In the genomic region with DNA sequence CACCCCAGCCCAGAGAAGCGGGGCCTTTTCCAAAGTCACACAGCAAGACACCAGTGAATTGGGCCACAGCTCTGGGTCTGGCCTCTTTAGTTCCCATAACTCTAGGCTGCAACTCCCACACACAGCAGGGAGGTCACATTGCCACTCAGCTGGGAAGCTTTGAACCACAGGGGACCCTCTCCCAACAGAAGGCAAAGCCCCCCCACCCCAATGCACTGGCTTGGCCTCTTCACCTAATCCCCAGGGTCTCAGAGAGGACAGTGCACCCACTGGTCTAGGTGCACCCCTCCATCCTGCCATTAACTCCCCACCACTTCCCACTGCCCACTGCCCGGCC, we compare ENCODE assay signal across 9 cellular contexts.
DNase-seq lines count a peak whose midpoint lies in the region; TF ChIP-seq lines count a peak whose summit lies in the region.
"Had no signal": no experiment of that assay in that cellular context is flagged by ENCODE, and none has a peak within 500 bp of the region (broad histone marks: within the 10 kb centered on the region; RNA-seq: fewer than 3 reads in every experiment).

No MANE protein-coding gene starts in this region.

- no peaks in the 10 kb centered on the region for H3K36me3 ChIP-seq in neuronal stem cell (replicated peaks in 1 of 2; ENCODE audit: control insufficient read depth in 2 of 2, insufficient read depth in 2 of 2, low read length in 2 of 2)

- H2BK5ac ChIP-seq in neuronal stem cell (ENCODE audit: low read length) = peak overlapping the region; percentile 4

- peak overlapping the region; percentile 34 for H3K18ac ChIP-seq in neuronal stem cell (ENCODE audit: low read length)

- peak overlapping the region; percentile 47 for H3K4me2 ChIP-seq in neuronal stem cell (ENCODE audit: insufficient read depth, low read length, poor library complexity, severe bottlenecking)

- peak overlapping the region; percentile 2 for H2AK5ac ChIP-seq in neuronal stem cell (ENCODE audit: low read depth, low read length)

- H3K36me3 Mint-ChIP-seq in activated T-helper 1 cell treated with anti-CD3 and anti-CD28 coated beads, Interleukin-12 subunit alpha, Interleukin-12 subunit beta, Interleukin-2, Interleukin-4 antibody, amounts not matched to agents 30 ng/mL and 10 ng/mL and 1 ng/mL, durations not matched to agents 14 hours and 24 hours and 36 hours (ENCODE audit: low read depth) = no peaks in the 10 kb centered on the region

- H3K9me3 ChIP-seq in neuronal stem cell (replicated peaks in 1 of 2; ENCODE audit: control insufficient read depth in 2 of 2, insufficient read depth in 1 of 2, low read depth in 1 of 2, low read length in 2 of 2) = peaks cover 0 to 14% of the 10 kb centered on the region in 2 donors

- H2BK12ac ChIP-seq in neuronal stem cell (ENCODE audit: low read length) = peak overlapping the region; percentile 78

- peak overlapping the region; percentile 38 for H4K91ac ChIP-seq in neuronal stem cell (ENCODE audit: low read depth, low read length, poor library complexity)

- no peaks in the 10 kb centered on the region for H3K79me1 ChIP-seq in neuronal stem cell (ENCODE audit: low read depth, low read length)

- H3K4me1 ChIP-seq in neuronal stem cell (ENCODE audit: control insufficient read depth in 2 of 2, insufficient read depth in 1 of 2, low read depth in 1 of 2, low read length in 2 of 2) = peaks cover 27 to 30% of the 10 kb centered on the region in 2 donors

- H3K27ac ChIP-seq in epithelial cell of prostate (peak overlapping the region; percentile 99), neuronal stem cell (replicated peaks; ENCODE audit: low read length) (peak overlapping the region; percentile 80)

- H3K4me3 ChIP-seq in AG04449 (ENCODE audit: low read depth, low read length) (peak overlapping the region; percentile 15), neuronal stem cell (ENCODE audit: low read length in 2 of 2) (peak overlapping the region in 1 of 2 donors; percentile 21)

- DNase-seq in AG04449 (ENCODE audit: low read depth, low spot score) (no peak), NCI-H69 (lab: John Stamatoyannopoulos, UW) (peak; percentile 43), epithelial cell of prostate (ENCODE audit: low read depth, low spot score) (no peak), neuronal stem cell (ENCODE audit: low spot score) (no peak), GOT3 (lab: John Stamatoyannopoulos, UW) (no peak), dermis blood vessel endothelial cell (no peak)
- DNase-seq in activated T-helper 1 cell treated with anti-CD3 and anti-CD28 coated beads, Interleukin-12 subunit alpha, Interleukin-12 subunit beta, Interleukin-2, Interleukin-4 antibody, amounts not matched to agents 30 ng/mL and 10 ng/mL and 1 ng/mL, durations not matched to agents 14 hours and 24 hours and 36 hours (ENCODE audit: low spot score) = no peak
- no peak for DNase-seq in stimulated activated CD4-positive, alpha-beta T cell treated with anti-CD3 and anti-CD28 coated beads, Interleukin-2, amount 100 ng/mL, for 48 hours
- DNase-seq: activated gamma-delta T cell had no signal

- H4K8ac ChIP-seq in neuronal stem cell (ENCODE audit: low read depth, low read length) = no peak overlapping the region

- intact Hi-C loops in activated T-helper 1 cell treated with anti-CD3 and anti-CD28 coated beads, Interleukin-12 subunit alpha, Interleukin-12 subunit beta, Interleukin-2, Interleukin-4 antibody, amounts not matched to agents 30 ng/mL and 10 ng/mL and 1 ng/mL, durations not matched to agents 14 hours and 24 hours and 36 hours (cut with micrococcal nuclease) = no loop called here

- H3K14ac ChIP-seq in neuronal stem cell (ENCODE audit: low read length) = no peak overlapping the region

- peak overlapping the region; percentile 76 for H3K23ac ChIP-seq in neuronal stem cell (ENCODE audit: low read depth, low read length, poor library complexity)

- CTCF ChIA-PET in AG04449 (lab: Yijun Ruan, JAX) = interaction anchor here (0.5 to 3.3 kb wide), 11 partner anchors 15 to 290 kb away, joined by 3 to 16 read pairs (median 4); no protein-coding TSS in a partner anchor

- H3K9me3 Mint-ChIP-seq in activated T-helper 1 cell treated with anti-CD3 and anti-CD28 coated beads, Interleukin-12 subunit alpha, Interleukin-12 subunit beta, Interleukin-2, Interleukin-4 antibody, amounts not matched to agents 30 ng/mL and 10 ng/mL and 1 ng/mL, durations not matched to agents 14 hours and 24 hours and 36 hours = peaks cover 11% of the 10 kb centered on the region

- H3K4me3 Mint-ChIP-seq in activated T-helper 1 cell treated with anti-CD3 and anti-CD28 coated beads, Interleukin-12 subunit alpha, Interleukin-12 subunit beta, Interleukin-2, Interleukin-4 antibody, amounts not matched to agents 30 ng/mL and 10 ng/mL and 1 ng/mL, durations not matched to agents 14 hours and 24 hours and 36 hours = no peak overlapping the region

- peak overlapping the region; percentile 65 for H2BK15ac ChIP-seq in neuronal stem cell (ENCODE audit: low read length)

- no CpG with 5 or more reads among the region's 2 CpGs for WGBS in neuronal stem cell (ENCODE audit: extremely low coverage in 2 of 2, insufficient read length in 2 of 2, insufficient replicate concordance in 1 of 2), 2 donors

- no peak for TF ChIP-seq CTCF in AG04449 (IDR thresholded peaks at IDR 0.05; ENCODE audit: insufficient read depth, low read length, missing control alignments)

- peak overlapping the region; percentile 95 for H2BK120ac ChIP-seq in neuronal stem cell (ENCODE audit: low read depth, low read length)

- H3K4me1 Mint-ChIP-seq in activated T-helper 1 cell treated with anti-CD3 and anti-CD28 coated beads, Interleukin-12 subunit alpha, Interleukin-12 subunit beta, Interleukin-2, Interleukin-4 antibody, amounts not matched to agents 30 ng/mL and 10 ng/mL and 1 ng/mL, durations not matched to agents 14 hours and 24 hours and 36 hours (ENCODE audit: low read depth) = peaks cover 6% of the 10 kb centered on the region

- peak overlapping the region; percentile 43 for H3K4ac ChIP-seq in neuronal stem cell (ENCODE audit: low read length)

- peak overlapping the region; percentile 1 for H3K9ac ChIP-seq in neuronal stem cell (ENCODE audit: low read depth, low read length, poor library complexity)

- no peak overlapping the region for H3K27ac Mint-ChIP-seq in activated T-helper 1 cell treated with anti-CD3 and anti-CD28 coated beads, Interleukin-12 subunit alpha, Interleukin-12 subunit beta, Interleukin-2, Interleukin-4 antibody, amounts not matched to agents 30 ng/mL and 10 ng/mL and 1 ng/mL, durations not matched to agents 14 hours and 24 hours and 36 hours

- H3K27me3 ChIP-seq in neuronal stem cell (ENCODE audit: control insufficient read depth in 3 of 3, insufficient read depth in 3 of 3, low read depth in 1 of 3, low read length in 3 of 3) = no peaks in the 10 kb centered on the region

- peaks cover 6% of the 10 kb centered on the region for H3K27me3 Mint-ChIP-seq in activated T-helper 1 cell treated with anti-CD3 and anti-CD28 coated beads, Interleukin-12 subunit alpha, Interleukin-12 subunit beta, Interleukin-2, Interleukin-4 antibody, amounts not matched to agents 30 ng/mL and 10 ng/mL and 1 ng/mL, durations not matched to agents 14 hours and 24 hours and 36 hours (ENCODE audit: insufficient read depth)

- H2AFZ ChIP-seq in neuronal stem cell (ENCODE audit: low read length) = peak overlapping the region; percentile 85

- POLR2A ChIA-PET in AG04449 (lab: Yijun Ruan, JAX) = interaction anchor here (0.6 to 4.0 kb wide), 14 partner anchors 9 to 292 kb away, joined by 3 to 39 read pairs (median 6); a partner anchor contains a TSS
